Comparison of ENCODE assay signal across 29 cellular contexts in the genomic region with DNA sequence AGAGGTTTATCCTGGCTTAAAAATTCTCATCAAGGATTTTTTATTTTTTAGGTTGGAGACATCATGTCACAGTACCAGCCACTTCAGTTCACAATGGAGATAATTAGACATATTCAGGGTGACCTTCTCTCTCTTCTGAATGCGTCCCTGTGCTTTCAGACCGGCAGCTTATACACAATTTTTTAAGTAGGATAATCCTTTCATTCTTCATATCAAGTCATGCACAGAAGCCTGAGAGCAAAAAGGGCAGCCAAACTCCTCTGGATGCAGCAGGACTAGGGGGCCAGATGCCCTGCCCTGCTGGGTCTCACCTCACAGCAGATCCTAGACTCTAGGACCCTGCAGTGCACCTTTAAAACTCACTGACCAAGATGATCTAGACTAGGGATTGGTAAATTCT.
"Had no signal": no experiment of that assay in that cellular context is flagged by ENCODE, and none has a peak within 500 bp of the region (broad histone marks: within the 10 kb centered on the region; RNA-seq: fewer than 3 reads in every experiment).

No MANE protein-coding gene starts in this region.

- H3K4me3 Mint-ChIP-seq: activated CD4-positive, alpha-beta memory T cell treated with anti-CD3 and anti-CD28 coated beads for 36 hours; activated CD4-positive, alpha-beta T cell treated with anti-CD3 and anti-CD28 coated beads for 36 hours; activated CD4-positive, alpha-beta T cell treated with anti-CD3 and anti-CD28 coated beads, Interleukin-2, amount 10 ng/mL, durations not matched to agents 24 days and 14 days; activated CD8-positive, alpha-beta memory T cell treated with anti-CD3 and anti-CD28 coated beads, Interleukin-2, amount 10 ng/mL, durations not matched to agents 7 days and 5 days; activated CD8-positive, alpha-beta T cell treated with anti-CD3 and anti-CD28 coated beads, Interleukin-2, amount 10 ng/mL, durations not matched to agents 7 days and 5 days; activated naive CD4-positive, alpha-beta T cell treated with anti-CD3 and anti-CD28 coated beads, Interleukin-2, amount 10 ng/mL, durations not matched to agents 7 days and 5 days; activated naive CD8-positive, alpha-beta T cell; central memory CD8-positive, alpha-beta T cell; dendritic cell treated with granulocyte-macrophage colony-stimulating factor and Interleukin-4, amounts not matched to agents 40 ng/mL and 50 ng/mL, for 4 days; endodermal cell; T-helper 17 cell; T-helper 2 cell treated with Interferon-gamma antibody and Interleukin-4, amounts not matched to agents 5 μg/mL and 100 μg/mL, for 36 hours had no signal

- H3K27ac ChIP-seq: brain microvascular endothelial cell, coronary artery had no signal

- H3K27ac Mint-ChIP-seq: activated CD4-positive, alpha-beta memory T cell treated with anti-CD3 and anti-CD28 coated beads for 36 hours; activated CD4-positive, alpha-beta T cell treated with anti-CD3 and anti-CD28 coated beads for 36 hours; activated CD4-positive, alpha-beta T cell treated with anti-CD3 and anti-CD28 coated beads, Interleukin-2, amount 10 ng/mL, durations not matched to agents 24 days and 14 days; activated CD8-positive, alpha-beta memory T cell treated with anti-CD3 and anti-CD28 coated beads, Interleukin-2, amount 10 ng/mL, durations not matched to agents 7 days and 5 days; activated CD8-positive, alpha-beta T cell treated with anti-CD3 and anti-CD28 coated beads, Interleukin-2, amount 10 ng/mL, durations not matched to agents 7 days and 5 days; activated naive CD4-positive, alpha-beta T cell treated with anti-CD3 and anti-CD28 coated beads, Interleukin-2, amount 10 ng/mL, durations not matched to agents 7 days and 5 days; activated naive CD8-positive, alpha-beta T cell; dendritic cell treated with granulocyte-macrophage colony-stimulating factor and Interleukin-4, amounts not matched to agents 40 ng/mL and 50 ng/mL, for 4 days; endodermal cell; T-helper 17 cell; T-helper 2 cell treated with Interferon-gamma antibody and Interleukin-4, amounts not matched to agents 5 μg/mL and 100 μg/mL, for 36 hours had no signal

- H3K27me3 ChIP-seq: brain microvascular endothelial cell, dorsolateral prefrontal cortex had no signal

- H3K4me3 ChIP-seq: coronary artery, dorsolateral prefrontal cortex had no signal

- H3K36me3 Mint-ChIP-seq: activated CD4-positive, alpha-beta memory T cell treated with anti-CD3 and anti-CD28 coated beads for 36 hours; activated CD8-positive, alpha-beta memory T cell treated with anti-CD3 and anti-CD28 coated beads, Interleukin-2, amount 10 ng/mL, durations not matched to agents 7 days and 5 days; activated naive CD4-positive, alpha-beta T cell treated with anti-CD3 and anti-CD28 coated beads, Interleukin-2, amount 10 ng/mL, durations not matched to agents 7 days and 5 days; activated naive CD8-positive, alpha-beta T cell had no signal

- DNase-seq: activated CD4-positive, alpha-beta memory T cell treated with anti-CD3 and anti-CD28 coated beads for 36 hours; activated CD4-positive, alpha-beta T cell treated with anti-CD3 and anti-CD28 coated beads for 36 hours; activated CD4-positive, alpha-beta T cell treated with anti-CD3 and anti-CD28 coated beads, Interleukin-2, amount 10 ng/mL, durations not matched to agents 24 days and 14 days; activated CD4-positive, CD25-positive, alpha-beta regulatory T cell; activated CD4-positive, CD25-positive, alpha-beta regulatory T cell treated with anti-CD3 and anti-CD28 coated beads, Interleukin-2, amount 50 U/mL, for 72 hours; activated CD8-positive, alpha-beta memory T cell treated with anti-CD3 and anti-CD28 coated beads, Interleukin-2, amount 10 ng/mL, durations not matched to agents 7 days and 5 days; activated CD8-positive, alpha-beta memory T cell treated with anti-CD3 and anti-CD28 coated beads, Interleukin-2, amount 50 U/mL, for 4 hours; activated CD8-positive, alpha-beta T cell treated with anti-CD3 and anti-CD28 coated beads, Interleukin-2, amount 10 ng/mL, durations not matched to agents 7 days and 5 days; activated gamma-delta T cell; activated naive CD4-positive, alpha-beta T cell; activated naive CD4-positive, alpha-beta T cell treated with anti-CD3 and anti-CD28 coated beads, Interleukin-2, amount 10 ng/mL, durations not matched to agents 7 days and 5 days; activated T-cell treated with anti-CD3 and anti-CD28 coated beads, Interleukin-2, amount 50 U/mL, for 1 hour; activated T-cell treated with anti-CD3 and anti-CD28 coated beads, Interleukin-2, amount 50 U/mL, for 48 hours; amniotic stem cell; anterior cingulate cortex; brain microvascular endothelial cell; dorsolateral prefrontal cortex; effector memory CD4-positive, alpha-beta T cell; endodermal cell; foreskin fibroblast; head of caudate nucleus; T-helper 17 cell; T1000 had no signal

- H3K9me3 Mint-ChIP-seq: activated CD4-positive, alpha-beta memory T cell treated with anti-CD3 and anti-CD28 coated beads for 36 hours; activated CD4-positive, alpha-beta T cell treated with anti-CD3 and anti-CD28 coated beads, Interleukin-2, amount 10 ng/mL, durations not matched to agents 24 days and 14 days; activated naive CD4-positive, alpha-beta T cell treated with anti-CD3 and anti-CD28 coated beads, Interleukin-2, amount 10 ng/mL, durations not matched to agents 7 days and 5 days; central memory CD8-positive, alpha-beta T cell; T-helper 2 cell treated with Interferon-gamma antibody and Interleukin-4, amounts not matched to agents 5 μg/mL and 100 μg/mL, for 36 hours had no signal

- H3K36me3 ChIP-seq: brain microvascular endothelial cell had no signal

- ATAC-seq: activated CD4-positive, alpha-beta T cell treated with anti-CD3 and anti-CD28 coated beads for 36 hours; activated CD8-positive, alpha-beta memory T cell treated with anti-CD3 and anti-CD28 coated beads, Interleukin-2, amount 10 ng/mL, durations not matched to agents 7 days and 5 days; activated CD8-positive, alpha-beta T cell treated with anti-CD3 and anti-CD28 coated beads, Interleukin-2, amount 10 ng/mL, durations not matched to agents 7 days and 5 days; esophagus mucosa; T-helper 17 cell had no signal

- H3K27me3 Mint-ChIP-seq: activated naive CD4-positive, alpha-beta T cell treated with anti-CD3 and anti-CD28 coated beads, Interleukin-2, amount 10 ng/mL, durations not matched to agents 7 days and 5 days had no signal

- H3K4me1 Mint-ChIP-seq: activated CD4-positive, alpha-beta T cell treated with anti-CD3 and anti-CD28 coated beads for 36 hours; activated CD4-positive, alpha-beta T cell treated with anti-CD3 and anti-CD28 coated beads, Interleukin-2, amount 10 ng/mL, durations not matched to agents 24 days and 14 days; activated CD8-positive, alpha-beta memory T cell treated with anti-CD3 and anti-CD28 coated beads, Interleukin-2, amount 10 ng/mL, durations not matched to agents 7 days and 5 days; activated naive CD4-positive, alpha-beta T cell treated with anti-CD3 and anti-CD28 coated beads, Interleukin-2, amount 10 ng/mL, durations not matched to agents 7 days and 5 days; central memory CD8-positive, alpha-beta T cell; T-helper 17 cell had no signal
